Comparison of ENCODE assay signal across 13 cellular contexts in the genomic region with DNA sequence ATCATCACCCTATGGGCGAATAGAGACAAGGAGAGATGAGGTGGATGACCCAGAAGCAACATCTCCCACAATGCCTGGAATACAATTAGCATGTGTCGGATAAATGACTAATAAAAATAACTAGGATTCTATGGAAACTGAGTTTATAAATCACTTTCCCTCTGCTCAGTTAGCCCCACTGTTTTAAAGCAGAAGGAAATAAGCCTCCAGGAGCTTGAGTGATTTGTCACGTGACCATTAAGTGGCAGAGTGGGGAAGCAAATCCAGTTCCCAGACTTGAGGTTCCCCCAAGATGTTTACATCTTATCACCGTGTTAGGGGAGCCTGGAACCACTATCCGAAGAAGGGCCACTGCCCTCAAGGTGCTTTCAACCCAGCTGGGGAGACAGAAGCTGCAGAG.
DNase-seq lines count a peak whose midpoint lies in the region; ATAC-seq, FAIRE-seq and TF ChIP-seq lines count a peak whose summit lies in the region.
"Had no signal": no experiment of that assay in that cellular context is flagged by ENCODE, and none has a peak within 500 bp of the region (broad histone marks: within the 10 kb centered on the region; RNA-seq: fewer than 3 reads in every experiment).

No MANE protein-coding gene starts in this region.

- no peak for TF ChIP-seq POLR2A in erythroblast (IDR thresholded peaks at IDR 0.05; ENCODE audit: low read length)

- FAIRE-seq in frontal cortex (lab: Jason Lieb, UNC): no peak
- FAIRE-seq: small intestine had no signal

- H3K9me3 Mint-ChIP-seq in activated naive CD4-positive, alpha-beta T cell treated with anti-CD3 and anti-CD28 coated beads for 36 hours: peaks cover 5% of the 10 kb centered on the region
- peaks cover 9% of the 10 kb centered on the region for H3K9me3 Mint-ChIP-seq in activated CD4-positive, alpha-beta memory T cell treated with anti-CD3 and anti-CD28 coated beads for 36 hours
- no peaks in the 10 kb centered on the region for H3K9me3 Mint-ChIP-seq in stimulated activated memory B cell treated with anti-CD40 and anti-IgM and Interleukin-4, amounts not matched to agents 10 μg/mL and 1 μg/mL and 100 μg/mL, for 72 hours

- no peaks in the 10 kb centered on the region for H3K27me3 Mint-ChIP-seq in activated naive CD4-positive, alpha-beta T cell treated with anti-CD3 and anti-CD28 coated beads for 36 hours (ENCODE audit: low read depth)
- H3K27me3 Mint-ChIP-seq in activated CD4-positive, alpha-beta memory T cell treated with anti-CD3 and anti-CD28 coated beads for 36 hours: no peaks in the 10 kb centered on the region
- no peaks in the 10 kb centered on the region for H3K27me3 Mint-ChIP-seq in stimulated activated memory B cell treated with anti-CD40 and anti-IgM and Interleukin-4, amounts not matched to agents 10 μg/mL and 1 μg/mL and 100 μg/mL, for 72 hours

- no peak for DNase-seq in activated naive CD4-positive, alpha-beta T cell treated with anti-CD3 and anti-CD28 coated beads for 36 hours
- DNase-seq in activated naive CD4-positive, alpha-beta T cell treated with anti-CD3 and anti-CD28 coated beads, Interleukin-2, amount 50 U/mL, for 16 hours: no peak
- no peak for DNase-seq in activated CD4-positive, alpha-beta memory T cell treated with anti-CD3 and anti-CD28 coated beads for 36 hours
- peak; percentile 33 for DNase-seq in kidney glomerular epithelial cell (lab: John Stamatoyannopoulos, UW)
- no peak for DNase-seq in frontal cortex (ENCODE audit: low spot score in 2 of 2)
- DNase-seq in NCI-H146 (lab: John Stamatoyannopoulos, UW): no peak
- no peak for DNase-seq in erythroblast (lab: John Stamatoyannopoulos, UW)
- DNase-seq: IMR-90; midbrain; NCI-H2107; small intestine; stimulated activated naive CD4-positive, alpha-beta T cell had no signal

- peaks cover 85% of the 10 kb centered on the region for H3K4me1 Mint-ChIP-seq in activated naive CD4-positive, alpha-beta T cell treated with anti-CD3 and anti-CD28 coated beads for 36 hours (ENCODE audit: low read depth)
- peaks cover 62% of the 10 kb centered on the region for H3K4me1 Mint-ChIP-seq in activated CD4-positive, alpha-beta memory T cell treated with anti-CD3 and anti-CD28 coated beads for 36 hours (ENCODE audit: low read depth)
- peaks cover 54% of the 10 kb centered on the region for H3K4me1 Mint-ChIP-seq in stimulated activated memory B cell treated with anti-CD40 and anti-IgM and Interleukin-4, amounts not matched to agents 10 μg/mL and 1 μg/mL and 100 μg/mL, for 72 hours

- intact Hi-C loops in activated naive CD4-positive, alpha-beta T cell treated with anti-CD3 and anti-CD28 coated beads for 36 hours (cut with micrococcal nuclease): loop anchor here (2.0 kb wide), 1 partner anchor 370 kb away; no protein-coding TSS in a partner anchor
- intact Hi-C loops in activated CD4-positive, alpha-beta memory T cell treated with anti-CD3 and anti-CD28 coated beads for 36 hours (cut with micrococcal nuclease): no loop called here

- POLR2A ChIA-PET in activated CD4-positive, alpha-beta memory T cell treated with anti-CD3 and anti-CD28 coated beads for 36 hours (lab: Charles Lee): interaction anchor here (1.4 to 2.0 kb wide), 3 partner anchors 9 to 135 kb away, joined by 4 to 13 read pairs (median 7); no protein-coding TSS in a partner anchor

- CTCF ChIA-PET in activated naive CD4-positive, alpha-beta T cell treated with anti-CD3 and anti-CD28 coated beads for 36 hours (lab: Charles Lee): interaction anchor here (0.6 to 4.5 kb wide), 8 partner anchors 8 to 140 kb away, joined by 3 to 18 read pairs (median 4); no protein-coding TSS in a partner anchor
- CTCF ChIA-PET in activated CD4-positive, alpha-beta memory T cell treated with anti-CD3 and anti-CD28 coated beads for 36 hours (lab: Charles Lee): interaction anchor here (1.2 to 1.5 kb wide), 2 partner anchors 21 to 29 kb away, joined by 3 to 4 read pairs; no protein-coding TSS in a partner anchor

- H3K4me3 Mint-ChIP-seq in activated naive CD4-positive, alpha-beta T cell treated with anti-CD3 and anti-CD28 coated beads for 36 hours: peak overlapping the region; percentile 41
- no peak overlapping the region for H3K4me3 Mint-ChIP-seq in activated CD4-positive, alpha-beta memory T cell treated with anti-CD3 and anti-CD28 coated beads for 36 hours
- H3K4me3 Mint-ChIP-seq in stimulated activated memory B cell treated with anti-CD40 and anti-IgM and Interleukin-4, amounts not matched to agents 10 μg/mL and 1 μg/mL and 100 μg/mL, for 72 hours: no peak overlapping the region

- peak overlapping the region; percentile 99 for H3K27ac Mint-ChIP-seq in activated naive CD4-positive, alpha-beta T cell treated with anti-CD3 and anti-CD28 coated beads for 36 hours
- H3K27ac Mint-ChIP-seq in activated CD4-positive, alpha-beta memory T cell treated with anti-CD3 and anti-CD28 coated beads for 36 hours: peak overlapping the region; percentile 89
- peak overlapping the region; percentile 91 for H3K27ac Mint-ChIP-seq in stimulated activated memory B cell treated with anti-CD40 and anti-IgM and Interleukin-4, amounts not matched to agents 10 μg/mL and 1 μg/mL and 100 μg/mL, for 72 hours

- no peak for ATAC-seq in stimulated activated memory B cell treated with anti-CD40 and anti-IgM and Interleukin-4, amounts not matched to agents 10 μg/mL and 1 μg/mL and 100 μg/mL, for 72 hours

- H3K36me3 Mint-ChIP-seq in activated naive CD4-positive, alpha-beta T cell treated with anti-CD3 and anti-CD28 coated beads for 36 hours (ENCODE audit: low read depth): peaks cover 3% of the 10 kb centered on the region
- H3K36me3 Mint-ChIP-seq in activated CD4-positive, alpha-beta memory T cell treated with anti-CD3 and anti-CD28 coated beads for 36 hours: peaks cover 2% of the 10 kb centered on the region
- H3K36me3 Mint-ChIP-seq in stimulated activated memory B cell treated with anti-CD40 and anti-IgM and Interleukin-4, amounts not matched to agents 10 μg/mL and 1 μg/mL and 100 μg/mL, for 72 hours: no peaks in the 10 kb centered on the region
